In genomic region chr7:13050703-13051102, GRCh38 we compare ENCODE assay signal across 19 cellular contexts.
DNase-seq lines count a peak whose midpoint lies in the region; ATAC-seq, FAIRE-seq and TF ChIP-seq lines count a peak whose summit lies in the region.
"Had no signal": no experiment of that assay in that cellular context is flagged by ENCODE, and none has a peak within 500 bp of the region (broad histone marks: within the 10 kb centered on the region; RNA-seq: fewer than 3 reads in every experiment).

No MANE protein-coding gene starts in this region.

- H3K79me2 ChIP-seq in astrocyte (ENCODE audit: insufficient read depth, low read length): no peaks in the 10 kb centered on the region

- no peaks in the 10 kb centered on the region for H3K36me3 ChIP-seq in astrocyte (ENCODE audit: insufficient read depth, low read length)
- H3K36me3 ChIP-seq: esophagus squamous epithelium, vagina had no signal

- ATAC-seq in foreskin keratinocyte: peak; percentile 68
- no peak for ATAC-seq in HG03097 (IDR thresholded peaks at IDR 0.05; ENCODE audit: low FRiP score, unreplicated experiment)
- ATAC-seq in GM21717 (IDR thresholded peaks at IDR 0.05; ENCODE audit: unreplicated experiment): no peak

- no peaks in the 10 kb centered on the region for H3K9me3 Mint-ChIP-seq in astrocyte (ENCODE audit: unreplicated experiment)
- peaks cover 0 to 3% (median 0%) of the 10 kb centered on the region in 6 donors for H3K9me3 Mint-ChIP-seq in immature natural killer cell

- H3K9ac ChIP-seq in astrocyte (ENCODE audit: low read length): no peak overlapping the region

- no peak for TF ChIP-seq CTCF in astrocyte (IDR thresholded peaks at IDR 0.05; ENCODE audit: insufficient read depth, low read depth, low read length)
- TF ChIP-seq CTCF in foreskin keratinocyte (conservative IDR thresholded peaks at IDR 0.05): no peak

- peak; percentile 5 for FAIRE-seq in astrocyte (lab: Jason Lieb, UNC)

- H3K4me2 ChIP-seq in astrocyte (ENCODE audit: low read length): peak overlapping the region; percentile 14

- H3K27ac Mint-ChIP-seq in astrocyte (ENCODE audit: unreplicated experiment) (no peak overlapping the region), immature natural killer cell (no peak overlapping the region)
- H3K27ac Mint-ChIP-seq: progenitor cell of endocrine pancreas had no signal

- H3K9me3 ChIP-seq in astrocyte (ENCODE audit: insufficient read depth, low read depth, low read length): no peaks in the 10 kb centered on the region
- H3K9me3 ChIP-seq: esophagus squamous epithelium, vagina had no signal

- H3K4me1 Mint-ChIP-seq in astrocyte (ENCODE audit: low read depth, unreplicated experiment) (peaks cover 7% of the 10 kb centered on the region), immature natural killer cell (no peaks in the 10 kb centered on the region)

- peak; percentile 24 for DNase-seq in AG08396 (ENCODE audit: low spot score)
- peak; percentile 19 for DNase-seq in HS-27A (ENCODE audit: low read depth)
- DNase-seq in astrocyte (ENCODE audit: low read depth): peak; percentile 78
- DNase-seq in foreskin keratinocyte: peak in 1 of 2 donors; percentile 50
- DNase-seq in immature natural killer cell: no peak
- DNase-seq in putamen (ENCODE audit: low spot score): no peak
- DNase-seq: activated CD8-positive, alpha-beta memory T cell treated with anti-CD3 and anti-CD28 coated beads for 24 hours; activated gamma-delta T cell treated with Interleukin-2 at 50 U/mL for 16 hours; esophagus squamous epithelium; H7; midbrain; MV-4-11; NCI-H524; T1000 had no signal

- H3K4me3 ChIP-seq in astrocyte (ENCODE audit: insufficient read depth, low read depth, low read length): no peak overlapping the region
- H3K4me3 ChIP-seq: esophagus squamous epithelium, vagina had no signal

- H3K27me3 ChIP-seq in astrocyte (ENCODE audit: insufficient read depth, low read length) (no peaks in the 10 kb centered on the region), foreskin keratinocyte (no peaks in the 10 kb centered on the region)
- H3K27me3 ChIP-seq: esophagus squamous epithelium, vagina had no signal

- H3K4me3 Mint-ChIP-seq in astrocyte (ENCODE audit: unreplicated experiment): no peak overlapping the region
- H3K4me3 Mint-ChIP-seq in immature natural killer cell: no peak overlapping the region

- H4K20me1 ChIP-seq in astrocyte (ENCODE audit: insufficient read depth, low read length): no peaks in the 10 kb centered on the region

- H3K36me3 Mint-ChIP-seq in astrocyte (ENCODE audit: low read depth, unreplicated experiment): no peaks in the 10 kb centered on the region
- no peaks in the 10 kb centered on the region for H3K36me3 Mint-ChIP-seq in immature natural killer cell

- H2AFZ ChIP-seq in astrocyte (ENCODE audit: low read depth, low read length): no peak overlapping the region

- H3K27ac ChIP-seq in astrocyte (ENCODE audit: low read depth, low read length) (no peak overlapping the region), foreskin keratinocyte (no peak overlapping the region)
- H3K27ac ChIP-seq: C4-2B, esophagus squamous epithelium, vagina had no signal

- no peaks in the 10 kb centered on the region for H3K27me3 Mint-ChIP-seq in astrocyte (ENCODE audit: low read depth, unreplicated experiment)
- no peaks in the 10 kb centered on the region for H3K27me3 Mint-ChIP-seq in immature natural killer cell (ENCODE audit: low read depth in 3 of 3)
- H3K27me3 Mint-ChIP-seq: progenitor cell of endocrine pancreas had no signal

- peaks cover 7% of the 10 kb centered on the region for H3K4me1 ChIP-seq in astrocyte (ENCODE audit: insufficient read depth, low read length)
- H3K4me1 ChIP-seq in foreskin keratinocyte: peaks cover 4% of the 10 kb centered on the region
- H3K4me1 ChIP-seq: vagina had no signal

Comparison
In these comparisons a context has a peak if more than half of its experiments do, and no peak if none do; other contexts are left out.
1. DNase-seq: peak in AG08396 (single experiment), HS-27A (single experiment) and astrocyte (single experiment); none in immature natural killer cell (0 of 3) and putamen (single experiment).